In genomic region chr11:96162816-96163499, GRCh38 we compare ENCODE assay signal across 13 cellular contexts.
DNase-seq lines count a peak whose midpoint lies in the region; ATAC-seq and TF ChIP-seq lines count a peak whose summit lies in the region.
"Had no signal": no experiment of that assay in that cellular context is flagged by ENCODE, and none has a peak within 500 bp of the region (broad histone marks: within the 10 kb centered on the region; RNA-seq: fewer than 3 reads in every experiment).

No MANE protein-coding gene starts in this region.

- H3K4me3 ChIP-seq in A673 (ENCODE audit: low read depth, low read length, poor library complexity, severe bottlenecking) = no peak overlapping the region
- no peak overlapping the region for H3K4me3 ChIP-seq in endodermal cell (ENCODE audit: low read length)
- H3K4me3 ChIP-seq: BLaER1 had no signal

- no peak overlapping the region for H3K9ac ChIP-seq in endodermal cell (ENCODE audit: extremely low read depth, low read length, poor library complexity, severe bottlenecking)
- H3K9ac ChIP-seq: BLaER1 had no signal

- CTCF ChIA-PET in A673 (lab: Charles Lee) = interaction anchor here (0.6 to 1.9 kb wide), 4 partner anchors 11 to 180 kb away, joined by 3 to 6 read pairs (median 4); no protein-coding TSS in a partner anchor

- POLR2A ChIA-PET in A673 (lab: Charles Lee; ENCODE audit: low non-redundant PET) = interaction anchor here (0.7 to 1.3 kb wide), 3 partner anchors 80 to 138 kb away, joined by 3 to 10 read pairs (median 4); no protein-coding TSS in a partner anchor

- H3K4me3 Mint-ChIP-seq in mesothelial cell of epicardium = no peak overlapping the region
- no peak overlapping the region for H3K4me3 Mint-ChIP-seq in endodermal cell

- no peaks in the 10 kb centered on the region for H3K9me3 ChIP-seq in A673 (ENCODE audit: low read depth, low read length, poor library complexity, severe bottlenecking)
- H3K9me3 ChIP-seq in endodermal cell (ENCODE audit: control insufficient read depth, low read length) = no peaks in the 10 kb centered on the region
- H3K9me3 ChIP-seq: BLaER1 had no signal

- H3K9me3 Mint-ChIP-seq in mesothelial cell of epicardium = no peaks in the 10 kb centered on the region
- H3K9me3 Mint-ChIP-seq in endodermal cell = no peaks in the 10 kb centered on the region

- no TSS peak for BruUV-seq in A673 (replicated peaks; lab: Mats Ljungman, UMichigan)

- DNase-seq in A673 (ENCODE audit: low spot score) (peak; percentile 100), NCI-H446 (lab: John Stamatoyannopoulos, UW) (peak; percentile 80 to 92), dermis blood vessel endothelial cell (peak; percentile 97), mesothelial cell of epicardium (ENCODE audit: low spot score in 2 of 2, unreplicated experiment in 2 of 2) (no peak), endodermal cell (no peak), NCI-H524 treated with DMSO at 0.1 percent for 48 hours (lab: John Stamatoyannopoulos, UW) (no peak)
- no peak for DNase-seq in stimulated activated naive CD4-positive, alpha-beta T cell (lab: John Stamatoyannopoulos, UW)
- DNase-seq: activated CD4-positive, alpha-beta T cell treated with anti-CD3 and anti-CD28 coated beads, Interleukin-2, amount 50 U/mL, for 1 hour; effector CD4-positive, alpha-beta T cell; NCI-H2227 treated with DMSO at 0.1 percent for 48 hours; nucleus accumbens had no signal

- no peaks in the 10 kb centered on the region for H3K36me3 ChIP-seq in A673 (ENCODE audit: insufficient read depth, low read length, poor library complexity, severe bottlenecking)
- no peaks in the 10 kb centered on the region for H3K36me3 ChIP-seq in endodermal cell (ENCODE audit: control insufficient read depth, insufficient read depth, low read length)
- H3K36me3 ChIP-seq: BLaER1 had no signal

- no peaks in the 10 kb centered on the region for H3K27me3 Mint-ChIP-seq in mesothelial cell of epicardium (ENCODE audit: low read depth)
- no peaks in the 10 kb centered on the region for H3K27me3 Mint-ChIP-seq in endodermal cell (ENCODE audit: insufficient read depth)

- intact Hi-C loops in A673 (cut with micrococcal nuclease; ENCODE audit: unreplicated experiment) = loop anchor here (5.0 to 10.0 kb wide), 3 partner anchors 79 to 368 kb away; partner anchors contain the start of genes CEP57 and JRKL

- H3K27me3 ChIP-seq in A673 (replicated peaks; ENCODE audit: insufficient read depth, low read depth, low read length, poor library complexity) (no peaks in the 10 kb centered on the region), endodermal cell (ENCODE audit: control insufficient read depth, insufficient read depth, low read length, poor library complexity, severe bottlenecking) (no peaks in the 10 kb centered on the region)
- H3K27me3 ChIP-seq: BLaER1 had no signal

- H3K4me1 Mint-ChIP-seq in mesothelial cell of epicardium (peaks cover 61% of the 10 kb centered on the region), endodermal cell (peaks cover 47% of the 10 kb centered on the region)

- peaks cover 91% of the 10 kb centered on the region for H3K4me1 ChIP-seq in A673 (ENCODE audit: insufficient read depth, low read length, poor library complexity, severe bottlenecking)
- peaks cover 9% of the 10 kb centered on the region for H3K4me1 ChIP-seq in endodermal cell (ENCODE audit: control insufficient read depth, insufficient read depth, low read length)

- no peak for ATAC-seq in GM18861 (IDR thresholded peaks at IDR 0.05; ENCODE audit: unreplicated experiment)

- H3K36me3 Mint-ChIP-seq in mesothelial cell of epicardium (no peaks in the 10 kb centered on the region), endodermal cell (ENCODE audit: low read depth) (no peaks in the 10 kb centered on the region)

- H3K27ac Mint-ChIP-seq in mesothelial cell of epicardium (peak overlapping the region; percentile 32), endodermal cell (no peak overlapping the region)

- TF ChIP-seq CTCF in A673 (conservative IDR thresholded peaks at IDR 0.05; ENCODE audit: low read depth, low read length) = no peak
- TF ChIP-seq CTCF in mesothelial cell of epicardium (IDR thresholded peaks at IDR 0.05; ENCODE audit: unreplicated experiment) = no peak
- no peak for TF ChIP-seq CTCF in endodermal cell (conservative IDR thresholded peaks at IDR 0.05)

- 93 to 100% methylated on average over 5 to 6 of the region's 6 CpGs for WGBS in endodermal cell (ENCODE audit: insufficient coverage in 1 of 2, insufficient read length in 1 of 2), 2 experiments

- H3K27ac ChIP-seq in A673 (ENCODE audit: low read depth, low read length, poor library complexity, severe bottlenecking) (peak overlapping the region; percentile 66), endodermal cell (ENCODE audit: low read depth, low read length) (no peak overlapping the region)
- H3K27ac ChIP-seq: BLaER1 had no signal

Comparison
In these comparisons a context has a peak if more than half of its experiments do, and no peak if none do; other contexts are left out.
1. DNase-seq: peak in A673 (single experiment), NCI-H446 (2 of 2) and dermis blood vessel endothelial cell (single experiment); none in mesothelial cell of epicardium (0 of 2), endodermal cell (single experiment), stimulated activated naive CD4-positive, alpha-beta T cell (0 of 6) and NCI-H524 treated with DMSO at 0.1 percent for 48 hours (single experiment).